ENCODE assay signal across 9 cellular contexts in genomic region chr22:17633217-17633997, GRCh38. TPM values are rescaled to one million over a fixed set of nuclear protein-coding genes. Genes with fewer than 3 reads are reported as not detected.
A peak's percentile ranks its signal among the peaks of the same experiment; 100 is the strongest.
DNase-seq lines count a peak whose midpoint lies in the region; TF ChIP-seq lines count a peak whose summit lies in the region.
"Had no signal": no experiment of that assay in that cellular context is flagged by ENCODE, and none has a peak within 500 bp of the region (broad histone marks: within the 10 kb centered on the region; RNA-seq: fewer than 3 reads in every experiment).

No MANE protein-coding gene starts in this region.

- no TSS peak for BruUV-seq in OCI-LY7 (replicated peaks; lab: Mats Ljungman, UMichigan)

- no peak overlapping the region for H2AFZ ChIP-seq in OCI-LY7 (ENCODE audit: low read length)

- H3K27me3 ChIP-seq in thymus (ENCODE audit: control insufficient read depth, insufficient read depth) = no peaks in the 10 kb centered on the region

- H4K20me1 ChIP-seq in OCI-LY7 (ENCODE audit: insufficient read depth, low read length) = no peaks in the 10 kb centered on the region

- TF ChIP-seq CTCF in HEK293 (tag by site-specific recombination; IDR thresholded peaks at IDR 0.05) (no peak), foreskin fibroblast (IDR thresholded peaks at IDR 0.05; ENCODE audit: low read depth, low read length) (no peak), OCI-LY7 (conservative IDR thresholded peaks at IDR 0.05; ENCODE audit: low read length) (no peak)

- H3K9me3 ChIP-seq in HEK293 (ENCODE audit: control insufficient read depth, insufficient read depth, low read depth, low read length) = no peaks in the 10 kb centered on the region
- H3K9me3 ChIP-seq in thymus (ENCODE audit: control insufficient read depth) = no peaks in the 10 kb centered on the region
- no peaks in the 10 kb centered on the region for H3K9me3 ChIP-seq in OCI-LY7 (ENCODE audit: low read length)

- POLR2A ChIA-PET in HEK293 (lab: Yijun Ruan, JAX) (no interaction called here), OCI-LY7 (lab: Charles Lee) (interaction anchor here (0.6 to 1.2 kb wide), 4 partner anchors 33 to 502 kb away, joined by 3 to 10 read pairs (median 4); no protein-coding TSS in a partner anchor)

- H3K36me3 ChIP-seq in HEK293 (ENCODE audit: control insufficient read depth in 2 of 2, insufficient read depth in 1 of 2, low read length in 2 of 2) (no peaks in the 10 kb centered on the region), thymus (ENCODE audit: control insufficient read depth, insufficient read depth) (no peaks in the 10 kb centered on the region), OCI-LY7 (ENCODE audit: insufficient read depth, low read length) (no peaks in the 10 kb centered on the region)

- H3K27ac ChIP-seq in HEK293 (ENCODE audit: extremely low read depth, low read depth, low read length) (no peak overlapping the region), thymus (ENCODE audit: low read depth) (peak overlapping the region; percentile 58), OCI-LY7 (ENCODE audit: low read depth, low read length, poor library complexity, severe bottlenecking) (no peak overlapping the region)

- peaks cover 13% of the 10 kb centered on the region; the same call in 1 of the 2 replicates for H3K79me2 ChIP-seq in OCI-LY7 (ENCODE audit: insufficient read depth, low read depth, low read length)

- intact Hi-C loops in OCI-LY7 (cut with micrococcal nuclease; ENCODE audit: unreplicated experiment) = loop anchor here (10.0 kb wide), 2 partner anchors 141 to 419 kb away; partner anchors contain the start of genes ADA2 and BID

- H3K4me1 ChIP-seq in HEK293 (ENCODE audit: control insufficient read depth, insufficient read depth, low read length) = peaks cover 3% of the 10 kb centered on the region; the same call in 1 of the 2 replicates
- peaks cover 4% of the 10 kb centered on the region for H3K4me1 ChIP-seq in thymus (ENCODE audit: control insufficient read depth, insufficient read depth, low read length)
- peaks cover 20% of the 10 kb centered on the region for H3K4me1 ChIP-seq in OCI-LY7 (ENCODE audit: insufficient read depth, low read length, poor library complexity, severe bottlenecking)

- H3K4me2 ChIP-seq in OCI-LY7 (ENCODE audit: low read length) = no peak overlapping the region

- CTCF ChIA-PET in HEK293 (lab: Yijun Ruan, JAX) (interaction anchor here (0.7 kb wide), 3 partner anchors 284 to 461 kb away, joined by 3 to 5 read pairs (median 4); no protein-coding TSS in a partner anchor), OCI-LY7 (lab: Charles Lee; ENCODE audit: unreplicated experiment) (no interaction called here)

- WGBS in thymus = 96% methylated on average over 4 of the region's 4 CpGs

- DNase-seq in SW480 (ENCODE audit: low spot score) (peak; percentile 89), foreskin fibroblast (peak; percentile 18 to 41), OCI-LY7 (ENCODE audit: low spot score) (no peak), T-helper 1 cell (no peak), NCI-H2171 treated with DMSO at 0.1 percent for 48 hours (lab: John Stamatoyannopoulos, UW) (no peak)
- DNase-seq: NCI-H526, nucleus accumbens had no signal

- H3K4me3 ChIP-seq in HEK293 (ENCODE audit: low read depth, low read length) (no peak overlapping the region), foreskin fibroblast (ENCODE audit: low read depth in 1 of 2, low read length in 2 of 2) (no peak overlapping the region), thymus (ENCODE audit: low read length) (no peak overlapping the region), OCI-LY7 (ENCODE audit: low read depth, low read length, poor library complexity, severe bottlenecking) (no peak overlapping the region)

- H3K9me2 ChIP-seq in OCI-LY7 (ENCODE audit: insufficient read depth, low read length) = no peaks in the 10 kb centered on the region

TF ChIP-seq in HEK293, 187 proteins besides CTCF, POLR2A, EP300 and RAD21:
- TF ChIP-seq ZNF544 (tag by site-specific recombination; IDR thresholded peaks at IDR 0.05) (no peak), ZBTB44 (tag by site-specific recombination; IDR thresholded peaks at IDR 0.05) (no peak), ZNF335 (tag by site-specific recombination; conservative IDR thresholded peaks at IDR 0.05) (peak; percentile 69; the same call in 1 of the 2 replicates), ZNF174 (tag by site-specific recombination; IDR thresholded peaks at IDR 0.05) (no peak), ZNF280C (tag by site-specific recombination; IDR thresholded peaks at IDR 0.05) (no peak)

RNA-seq across cellular contexts. Expression of gene ATP6V1E1, which starts 4.9 kb away (rescaled TPM):
- polyA plus RNA-seq in thymus = 138 TPM
- total RNA-seq in OCI-LY7 (2014; rRNA removed; shearing (Covaris generic)) = 82.2 and 86.5 TPM in 2 replicates
- 100 and 108 TPM in 2 replicates for total RNA-seq in OCI-LY7 (2022)

RNA-seq across cellular contexts. Expression of gene BCL2L13, which starts 5.2 kb away (rescaled TPM):
- polyA plus RNA-seq in thymus = 27.6 TPM
- total RNA-seq in OCI-LY7 (2014; rRNA removed; shearing (Covaris generic)) = 21.7 and 25.2 TPM in 2 replicates
- 38.3 and 41.3 TPM in 2 replicates for total RNA-seq in OCI-LY7 (2022)

Comparison
In these comparisons a context has a peak if more than half of its experiments do, and no peak if none do; other contexts are left out.
1. DNase-seq: peak in SW480 (single experiment) and foreskin fibroblast (2 of 2); none in OCI-LY7 (single experiment), T-helper 1 cell (0 of 5) and NCI-H2171 treated with DMSO at 0.1 percent for 48 hours (single experiment).